ENCODE assay signal across 13 cellular contexts in the genomic region with DNA sequence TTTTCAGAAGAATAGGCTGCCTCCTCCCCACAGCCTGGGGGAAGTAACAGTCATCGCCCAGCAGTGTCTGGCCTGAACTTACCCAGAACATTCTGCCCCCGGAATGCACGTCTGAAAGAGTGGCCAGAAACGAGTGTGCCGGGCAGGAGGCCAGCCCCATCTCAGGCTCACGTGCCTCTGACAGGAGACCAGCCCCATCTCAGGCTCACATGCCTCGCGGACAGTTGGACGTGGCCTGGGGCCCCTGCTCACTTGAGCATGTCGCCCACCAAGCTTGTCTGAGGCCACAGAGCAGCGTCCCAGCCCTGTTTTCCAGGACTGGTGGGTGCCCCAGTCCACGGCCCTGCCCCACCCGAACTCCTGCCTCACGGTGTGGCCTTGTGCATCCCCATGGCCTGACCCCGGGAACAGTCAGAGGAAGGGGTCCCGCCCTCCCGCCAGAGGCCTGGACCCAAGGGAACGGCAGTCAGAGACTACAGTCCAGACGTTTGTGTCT. TPM values are rescaled to one million over a fixed set of nuclear protein-coding genes. Genes with fewer than 3 reads are reported as not detected.
DNase-seq lines count a peak whose midpoint lies in the region; ATAC-seq, FAIRE-seq and TF ChIP-seq lines count a peak whose summit lies in the region.
"Had no signal": no experiment of that assay in that cellular context is flagged by ENCODE, and none has a peak within 500 bp of the region (broad histone marks: within the 10 kb centered on the region; RNA-seq: fewer than 3 reads in every experiment).

No MANE protein-coding gene starts in this region.

- no peak for FAIRE-seq in HepG2 (lab: Jason Lieb, UNC)
- FAIRE-seq: colon, HTR-8/SVneo had no signal

- CTCF ChIA-PET in HepG2 (lab: Yijun Ruan, JAX; ENCODE audit: low intra/inter-chr PET ratio, low total read pairs): no interaction called here
- CTCF ChIA-PET in CD8-positive, alpha-beta memory T cell (lab: Charles Lee): interaction anchor here (1.2 kb wide), 1 partner anchor 12 kb away, joined by 4 read pairs; no protein-coding TSS in a partner anchor

- no peak overlapping the region for H2AFZ ChIP-seq in GM23338
- H2AFZ ChIP-seq in HepG2 (ENCODE audit: low read length): no peak overlapping the region

- H3K9me3 Mint-ChIP-seq in GM23338: peaks cover 21% of the 10 kb centered on the region
- H3K9me3 Mint-ChIP-seq in CD8-positive, alpha-beta memory T cell: peaks cover 0 to 1% (median 0%) of the 10 kb centered on the region in 5 donors

- TF ChIP-seq CTCF in GM23338 (conservative IDR thresholded peaks at IDR 0.05; ENCODE audit: low read depth in 2 of 2) (no peak), HepG2 (CRISPR knock-in tag; IDR thresholded peaks at IDR 0.05) (no peak), suprapubic skin (IDR thresholded peaks at IDR 0.05) (no peak)

- intact Hi-C loops in HepG2 (cut with micrococcal nuclease; ENCODE audit: unreplicated experiment): no loop called here

- POLR2A ChIA-PET in HepG2 (lab: Yijun Ruan, JAX): interaction anchor here (1.1 kb wide), 1 partner anchor 12 kb away, joined by 3 read pairs; no protein-coding TSS in a partner anchor
- POLR2A ChIA-PET in CD8-positive, alpha-beta memory T cell (lab: Charles Lee): interaction anchor here (0.7 kb wide), 1 partner anchor 11 kb away, joined by 3 read pairs; no protein-coding TSS in a partner anchor

- no peaks in the 10 kb centered on the region for H4K20me1 ChIP-seq in GM23338 (replicated peaks; ENCODE audit: insufficient read depth)
- H4K20me1 ChIP-seq in HepG2 (ENCODE audit: insufficient read depth, low read length): no peaks in the 10 kb centered on the region; the same call in 1 of the 2 replicates

- H3K9ac ChIP-seq in HepG2 (ENCODE audit: insufficient read depth, low read depth, low read length): no peak overlapping the region

- no peaks in the 10 kb centered on the region for H3K4me1 ChIP-seq in GM23338 (ENCODE audit: insufficient read depth)
- peaks cover 39% of the 10 kb centered on the region for H3K4me1 ChIP-seq in HepG2 (ENCODE audit: insufficient read depth, low read length)
- H3K4me1 ChIP-seq in suprapubic skin: peaks cover 45% of the 10 kb centered on the region
- H3K4me1 ChIP-seq in CD8-positive, alpha-beta memory T cell (ENCODE audit: insufficient read depth, low read length): no peaks in the 10 kb centered on the region

- no peak overlapping the region for H3K4me3 Mint-ChIP-seq in GM23338
- no peak overlapping the region for H3K4me3 Mint-ChIP-seq in CD8-positive, alpha-beta memory T cell
- H3K4me3 Mint-ChIP-seq: activated CD4-positive, alpha-beta T cell treated with anti-CD3 and anti-CD28 coated beads, Interleukin-2, amount 10 ng/mL, durations not matched to agents 7 days and 5 days; H9 had no signal

- no peaks in the 10 kb centered on the region for H3K9me3 ChIP-seq in HepG2 (ENCODE audit: low read length)
- no peaks in the 10 kb centered on the region for H3K9me3 ChIP-seq in suprapubic skin
- no peaks in the 10 kb centered on the region for H3K9me3 ChIP-seq in CD8-positive, alpha-beta memory T cell (ENCODE audit: low read length)

- H3K27ac Mint-ChIP-seq in GM23338: 0 out of 2 replicates have a peak overlapping the region, but pooled peaks have one; percentile 52
- H3K27ac Mint-ChIP-seq in CD8-positive, alpha-beta memory T cell: peak overlapping the region in 3 of 8 donors; percentile 29 to 42 (median 33)
- H3K27ac Mint-ChIP-seq: H9 had no signal

- peaks cover 22% of the 10 kb centered on the region for H3K27me3 Mint-ChIP-seq in GM23338 (ENCODE audit: insufficient read depth, low read depth, poor library complexity)
- H3K27me3 Mint-ChIP-seq in CD8-positive, alpha-beta memory T cell: no peaks in the 10 kb centered on the region
- H3K27me3 Mint-ChIP-seq: activated CD4-positive, alpha-beta T cell treated with anti-CD3 and anti-CD28 coated beads, Interleukin-2, amount 10 ng/mL, durations not matched to agents 7 days and 5 days had no signal

- H3K4me2 ChIP-seq in GM23338 (no peak overlapping the region), HepG2 (ENCODE audit: low read depth, low read length) (no peak overlapping the region)

- H3F3A ChIP-seq in GM23338 (replicated peaks; ENCODE audit: low read depth): peaks cover 17% of the 10 kb centered on the region

- 0 out of 2 replicates have a peak, but pooled peaks cover 6% of the 10 kb centered on the region for H3K9me2 ChIP-seq in GM23338 (ENCODE audit: insufficient read depth)

- peaks cover 2% of the 10 kb centered on the region; the same call in 1 of the 3 replicates for H3K4me1 Mint-ChIP-seq in GM23338
- H3K4me1 Mint-ChIP-seq in CD8-positive, alpha-beta memory T cell: peaks cover 0 to 10% (median 2%) of the 10 kb centered on the region in 3 donors
- H3K4me1 Mint-ChIP-seq: H9 had no signal

- H3K36me3 ChIP-seq in GM23338 (ENCODE audit: insufficient read depth): no peaks in the 10 kb centered on the region
- peaks cover 0 to 1% of the 10 kb centered on the region in 2 experiments; a peak in 2 of 5 replicates for H3K36me3 ChIP-seq in HepG2 (replicated peaks in 1 of 2; ENCODE audit: control insufficient read depth in 1 of 2, insufficient read depth in 2 of 2, low read length in 2 of 2)
- peaks cover 21% of the 10 kb centered on the region for H3K36me3 ChIP-seq in suprapubic skin
- no peaks in the 10 kb centered on the region for H3K36me3 ChIP-seq in CD8-positive, alpha-beta memory T cell (ENCODE audit: insufficient read depth, low read length)

- DNase-seq in GM23338 (ENCODE audit: low spot score) (no peak), HepG2 (ENCODE audit: low spot score) (no peak), suprapubic skin (ENCODE audit: low spot score in 2 of 2) (peak in 1 of 2 donors; percentile 79), NCI-H1092 (lab: John Stamatoyannopoulos, UW) (no peak), ecto neural progenitor cell (ENCODE audit: low spot score) (no peak)
- DNase-seq in CD8-positive, alpha-beta memory T cell: no peak
- DNase-seq: activated CD4-positive, alpha-beta T cell treated with anti-CD3 and anti-CD28 coated beads, Interleukin-2, amount 10 ng/mL, durations not matched to agents 7 days and 5 days; H9; NCI-H526 treated with DMSO at 0.1 percent for 48 hours had no signal

- H3K27me3 ChIP-seq in GM23338 (ENCODE audit: insufficient read depth) (no peaks in the 10 kb centered on the region), HepG2 (ENCODE audit: control insufficient read depth in 1 of 2, insufficient read depth in 2 of 2, low read length in 2 of 2) (peaks cover 17 to 30% of the 10 kb centered on the region in 2 experiments), suprapubic skin (peaks cover 12% of the 10 kb centered on the region)
- H3K27me3 ChIP-seq in CD8-positive, alpha-beta memory T cell (ENCODE audit: insufficient read depth, low read length, poor library complexity, severe bottlenecking): no peaks in the 10 kb centered on the region

- peaks cover 24% of the 10 kb centered on the region for H3K36me3 Mint-ChIP-seq in GM23338 (ENCODE audit: low read depth)
- peaks cover 5 to 20% (median 10%) of the 10 kb centered on the region in 3 donors for H3K36me3 Mint-ChIP-seq in CD8-positive, alpha-beta memory T cell

- no peaks in the 10 kb centered on the region for H3K79me2 ChIP-seq in GM23338 (replicated peaks; ENCODE audit: insufficient read depth)
- no peaks in the 10 kb centered on the region for H3K79me2 ChIP-seq in HepG2 (ENCODE audit: insufficient read depth, low read length)

- 23% methylated on average over 6 of the region's 19 CpGs for WGBS in HepG2 (ENCODE audit: low lambda C conversion rate)
- 25% methylated on average over 11 of the region's 19 CpGs for WGBS in suprapubic skin

- TF ChIP-seq POLR2A in HepG2 (IDR thresholded peaks at IDR 0.05; ENCODE audit: insufficient read depth in 1 of 2, low read depth in 2 of 2, low read length in 2 of 2) (no peak), suprapubic skin (IDR thresholded peaks at IDR 0.05) (no peak)

- H3K27ac ChIP-seq in GM23338 (ENCODE audit: low read depth) (no peak overlapping the region), cingulate gyrus (ENCODE audit: low read depth, low read length) (peak overlapping the region; percentile 39), HepG2 (ENCODE audit: extremely low read length, insufficient read depth, low read length) (no peak overlapping the region), suprapubic skin (peak overlapping the region; percentile 42)
- H3K27ac ChIP-seq in CD8-positive, alpha-beta memory T cell (ENCODE audit: low read depth, low read length): no peak overlapping the region

- no TSS peak for BruUV-seq in HepG2 (replicated peaks; lab: Mats Ljungman, UMichigan)

- no peak for ATAC-seq in GM23338
- ATAC-seq in HepG2: peak; percentile 1; the same call in 2 of the 3 replicates
- no peak for ATAC-seq in GM18868 (IDR thresholded peaks at IDR 0.05; ENCODE audit: unreplicated experiment)

- no peak for TF ChIP-seq RAD21 in HepG2 (CRISPR knock-in tag; IDR thresholded peaks at IDR 0.05)

- TF ChIP-seq EP300 in HepG2 (IDR thresholded peaks at IDR 0.05; ENCODE audit: low read depth in 2 of 2, low read length in 2 of 2): no peak
- TF ChIP-seq EP300 in HepG2 (CRISPR knock-in tag; IDR thresholded peaks at IDR 0.05; ENCODE audit: borderline replicate concordance): no peak
- no peak for TF ChIP-seq EP300 in suprapubic skin (IDR thresholded peaks at IDR 0.05)

- H3K4me3 ChIP-seq in GM23338 (no peak overlapping the region), HepG2 (replicated peaks in 1 of 3; ENCODE audit: insufficient read depth in 1 of 3, low read depth in 2 of 3, low read length in 3 of 3) (no peak overlapping the region), suprapubic skin (no peak overlapping the region)
- no peak overlapping the region for H3K4me3 ChIP-seq in CD8-positive, alpha-beta memory T cell (ENCODE audit: low read length)

- in situ Hi-C loops in HepG2 (cut with HindIII; ENCODE audit: extremely low pct_ligation_motif_present, low pct_unique_long_range_greater_than_20kb): no loop called here

RNA-seq across cellular contexts. Expression of a gene that starts 16.3 kb away (rescaled TPM):
- total RNA-seq in GM23338 (2014; rRNA removed; shearing (Covaris generic)): 0.12 and 1.0 TPM in 2 replicates
- polyA plus RNA-seq in GM23338 (2016; fragmentation: Nextera tagmentation; extraction: Ambion mirVana) (0.61 and 0.63 TPM in 2 replicates), HepG2 (2011; rRNA removed) (0.69 and 0.74 TPM in 2 replicates)
- total RNA-seq in HepG2 (2016; rRNA removed; fragmentation: Illumina TruSeq; extraction: Trizol) (1.4 and 2.2 TPM in 2 replicates), suprapubic skin (under 1 TPM in 2 of 4 donors, not detected in 2; 0.16 to 0.48 TPM)
- 2.8 and 2.9 TPM in 2 replicates for total RNA-seq in HepG2 (2016; cell fraction: cytosol; rRNA removed; fragmentation: Illumina TruSeq; extraction: Trizol; ENCODE audit: low read depth)
- total RNA-seq in HepG2 (2016; cell fraction: insoluble cytoplasmic fraction; rRNA removed; fragmentation: Illumina TruSeq; extraction: Trizol): 1.4 and 2.2 TPM in 2 replicates
- total RNA-seq in HepG2 (2016; cell fraction: membrane; rRNA removed; fragmentation: Illumina TruSeq; extraction: Trizol): 3.6 and 3.7 TPM in 2 replicates
- 1.6 and 1.8 TPM in 2 replicates for total RNA-seq in HepG2 (2016; cell fraction: nucleus; rRNA removed; fragmentation: Illumina TruSeq; extraction: Trizol)
- polyA plus RNA-seq in HepG2 (2011; cell fraction: cytosol; rRNA removed): 0.37 and 1.2 TPM in 2 replicates
- polyA plus RNA-seq in HepG2 (2011; cell fraction: nucleus; rRNA removed): 1.6 and 2.1 TPM in 2 replicates
- polyA plus RNA-seq in HepG2 (2012): 0.61 and 0.90 TPM in 2 replicates
- 3.5 and 3.8 TPM in 2 replicates for polyA plus RNA-seq in HepG2 (2016; cell fraction: cytosol; fragmentation: Illumina TruSeq; extraction: Trizol; ENCODE audit: low read depth)
- polyA plus RNA-seq in HepG2 (2016; cell fraction: insoluble cytoplasmic fraction; fragmentation: Illumina TruSeq; extraction: Trizol; ENCODE audit: low read depth): 1.7 and 2.3 TPM in 2 replicates
- polyA plus RNA-seq in HepG2 (2016; cell fraction: membrane; fragmentation: Illumina TruSeq; extraction: Trizol; ENCODE audit: low read depth): 3.3 and 4.1 TPM in 2 replicates
- 3.3 and 3.4 TPM in 2 replicates for polyA plus RNA-seq in HepG2 (2016; cell fraction: nucleus; fragmentation: Illumina TruSeq; extraction: Trizol; ENCODE audit: insufficient read depth, low read depth)
- polyA minus RNA-seq in HepG2 (2011; rRNA and poly(A)+ RNA removed; ENCODE audit: low replicate concordance): 0.62 TPM in 1 of 2 replicates, not detected in the other
- polyA minus RNA-seq in HepG2 (2011; cell fraction: cytosol; rRNA and poly(A)+ RNA removed): 0.40 and 0.62 TPM in 2 replicates
- polyA minus RNA-seq in HepG2 (2011; cell fraction: nucleus; rRNA and poly(A)+ RNA removed): 0.39 TPM in 1 of 2 replicates, not detected in the other
- not detected for total RNA-seq in CD8-positive, alpha-beta memory T cell
- not detected for polyA plus RNA-seq in CD8-positive, alpha-beta memory T cell
- total RNA-seq: activated CD4-positive, alpha-beta T cell treated with anti-CD3 and anti-CD28 coated beads, Interleukin-2, amount 10 ng/mL, durations not matched to agents 7 days and 5 days had no signal

RNA-seq across cellular contexts. Expression of a gene that starts 45.1 kb away (rescaled TPM):
- total RNA-seq in GM23338 (2014; rRNA removed; shearing (Covaris generic)): 7.9 and 13.8 TPM in 2 replicates
- 2.1 TPM in 2 replicates for polyA plus RNA-seq in GM23338 (2016; fragmentation: Nextera tagmentation; extraction: Ambion mirVana)
- total RNA-seq in HepG2 (2016; rRNA removed; fragmentation: Illumina TruSeq; extraction: Trizol): 20.6 and 83.3 TPM in 2 replicates
- total RNA-seq in HepG2 (2016; cell fraction: cytosol; rRNA removed; fragmentation: Illumina TruSeq; extraction: Trizol; ENCODE audit: low read depth): 22.4 and 22.9 TPM in 2 replicates
- 17.9 and 83.9 TPM in 2 replicates for total RNA-seq in HepG2 (2016; cell fraction: insoluble cytoplasmic fraction; rRNA removed; fragmentation: Illumina TruSeq; extraction: Trizol)
- total RNA-seq in HepG2 (2016; cell fraction: membrane; rRNA removed; fragmentation: Illumina TruSeq; extraction: Trizol): 38.1 and 39.2 TPM in 2 replicates
- 88.9 and 114 TPM in 2 replicates for total RNA-seq in HepG2 (2016; cell fraction: nucleus; rRNA removed; fragmentation: Illumina TruSeq; extraction: Trizol)
- polyA plus RNA-seq in HepG2 (2011; rRNA removed): 67.3 and 98.2 TPM in 2 replicates
- 27.2 and 52.1 TPM in 2 replicates for polyA plus RNA-seq in HepG2 (2011; cell fraction: cytosol; rRNA removed)
- 1,312 and 1,533 TPM in 2 replicates for polyA plus RNA-seq in HepG2 (2011; cell fraction: nucleus; rRNA removed)
- polyA plus RNA-seq in HepG2 (2012): 45.8 and 48.2 TPM in 2 replicates
- 27.4 and 28.3 TPM in 2 replicates for polyA plus RNA-seq in HepG2 (2016; cell fraction: cytosol; fragmentation: Illumina TruSeq; extraction: Trizol; ENCODE audit: low read depth)
- polyA plus RNA-seq in HepG2 (2016; cell fraction: insoluble cytoplasmic fraction; fragmentation: Illumina TruSeq; extraction: Trizol; ENCODE audit: low read depth): 23.8 and 26.1 TPM in 2 replicates
- polyA plus RNA-seq in HepG2 (2016; cell fraction: membrane; fragmentation: Illumina TruSeq; extraction: Trizol; ENCODE audit: low read depth): 29.3 and 31.7 TPM in 2 replicates
- polyA plus RNA-seq in HepG2 (2016; cell fraction: nucleus; fragmentation: Illumina TruSeq; extraction: Trizol; ENCODE audit: insufficient read depth, low read depth): 322 and 325 TPM in 2 replicates
- 51.6 TPM in 1 of 2 replicates, not detected in the other for polyA minus RNA-seq in HepG2 (2011; rRNA and poly(A)+ RNA removed; ENCODE audit: low replicate concordance)
- polyA minus RNA-seq in HepG2 (2011; cell fraction: cytosol; rRNA and poly(A)+ RNA removed): 17.1 and 21.0 TPM in 2 replicates
- 89.4 and 90.8 TPM in 2 replicates for polyA minus RNA-seq in HepG2 (2011; cell fraction: nucleus; rRNA and poly(A)+ RNA removed)
- 1 to 10 TPM in 3 of 4 donors, under 1 TPM in 1; 0.72 to 6.6 (median 4.7) TPM for total RNA-seq in suprapubic skin
- not detected for total RNA-seq in CD8-positive, alpha-beta memory T cell
- not detected for polyA plus RNA-seq in CD8-positive, alpha-beta memory T cell

Comparison
In these comparisons a context has a peak if more than half of its experiments do, and no peak if none do; other contexts are left out.
1. H3K27ac ChIP-seq: peak in cingulate gyrus (single experiment) and suprapubic skin (single experiment); none in GM23338 (single experiment), HepG2 (single experiment) and CD8-positive, alpha-beta memory T cell (single experiment).